ENCODE assay signal across 9 cellular contexts in the genomic region with DNA sequence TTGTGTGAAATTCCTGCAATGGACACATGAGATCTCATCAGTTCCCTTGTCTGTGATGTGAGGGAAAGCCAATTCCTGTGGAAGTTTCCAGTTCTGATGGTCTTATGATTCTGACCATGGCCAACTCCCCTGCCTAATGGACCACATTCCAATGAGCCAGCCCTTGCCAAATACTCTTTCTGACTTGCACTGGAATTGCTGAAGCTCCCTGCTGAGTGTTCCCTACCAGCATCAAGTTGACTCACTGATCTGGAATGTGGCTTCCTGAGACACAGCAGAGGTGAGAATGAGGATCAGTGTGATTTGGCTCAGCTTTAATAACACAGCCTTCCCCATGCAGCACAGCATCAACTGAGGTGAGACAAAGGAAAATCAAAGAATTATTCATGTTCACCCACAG.
DNase-seq lines count a peak whose midpoint lies in the region; ATAC-seq and TF ChIP-seq lines count a peak whose summit lies in the region.
"Had no signal": no experiment of that assay in that cellular context is flagged by ENCODE, and none has a peak within 500 bp of the region (broad histone marks: within the 10 kb centered on the region; RNA-seq: fewer than 3 reads in every experiment).

No MANE protein-coding gene starts in this region.

- TF ChIP-seq CTCF in natural killer cell (IDR thresholded peaks at IDR 0.05) = no peak

- H3K4me1 Mint-ChIP-seq in natural killer cell = no peaks in the 10 kb centered on the region

- no peaks in the 10 kb centered on the region for H3K9me3 Mint-ChIP-seq in natural killer cell

- intact Hi-C loops in sciatic nerve (cut with DNase I) (no loop called here), natural killer cell (cut with micrococcal nuclease) (loop anchor here (1.0 kb wide), 1 partner anchor 133 kb away; no protein-coding TSS in a partner anchor)

- DNase-seq in DMS53 (lab: John Stamatoyannopoulos, UW) (peak; percentile 30), DMS53 treated with DMSO at 0.1 percent for 48 hours (lab: John Stamatoyannopoulos, UW; ENCODE audit: unreplicated experiment) (no peak), fibroblast of the conjunctiva (ENCODE audit: low read depth) (peak; percentile 57), sciatic nerve (ENCODE audit: low spot score) (no peak), natural killer cell (no peak), mesenteric fat pad (ENCODE audit: low spot score) (no peak)
- DNase-seq: activated T-cell treated with anti-CD3 and anti-CD28 coated beads, Interleukin-2, amount 50 U/mL, for 24 hours had no signal

- H3K4me3 Mint-ChIP-seq in natural killer cell = no peak overlapping the region
- H3K4me3 Mint-ChIP-seq: activated T-cell treated with anti-CD3 and anti-CD28 coated beads, Interleukin-2, amount 50 U/mL, for 24 hours had no signal

- peaks cover 7% of the 10 kb centered on the region for H3K36me3 Mint-ChIP-seq in natural killer cell

- no peaks in the 10 kb centered on the region for H3K27me3 Mint-ChIP-seq in natural killer cell (ENCODE audit: low read depth in 2 of 2)
- H3K27me3 Mint-ChIP-seq: activated T-cell treated with anti-CD3 and anti-CD28 coated beads, Interleukin-2, amount 50 U/mL, for 24 hours had no signal

- no peak overlapping the region for H3K27ac Mint-ChIP-seq in natural killer cell
- H3K27ac Mint-ChIP-seq: activated T-cell treated with anti-CD3 and anti-CD28 coated beads, Interleukin-2, amount 50 U/mL, for 24 hours had no signal

- ATAC-seq in SK-N-SH treated with all-trans-retinoic acid at 6 μM for 48 hours = peak; percentile 90
- ATAC-seq in sciatic nerve = peak; percentile 83
- ATAC-seq in natural killer cell = no peak
- ATAC-seq in HG03521 (IDR thresholded peaks at IDR 0.05; ENCODE audit: unreplicated experiment) = no peak

TF ChIP-seq in SK-N-SH treated with all-trans-retinoic acid at 6 μM for 48 hours, 23 proteins besides CTCF, POLR2A, EP300 and RAD21:
- TF ChIP-seq CSRNP3 (CRISPR knock-in tag; IDR thresholded peaks at IDR 0.05) = no peak
- no peak for TF ChIP-seq PATZ1 (CRISPR knock-in tag; IDR thresholded peaks at IDR 0.05; ENCODE audit: borderline replicate concordance)
- no peak for TF ChIP-seq ZNF8 (CRISPR knock-in tag; IDR thresholded peaks at IDR 0.05)
- peak; percentile 78 for TF ChIP-seq ISL1 (CRISPR knock-in tag; IDR thresholded peaks at IDR 0.05)
TF ChIP-seq in SK-N-SH treated with all-trans-retinoic acid at 6 μM for 48 hours: peak in this region for 1.

Comparison
In these comparisons a context has a peak if more than half of its experiments do, and no peak if none do; other contexts are left out.
1. DNase-seq: peak in DMS53 (single experiment) and fibroblast of the conjunctiva (single experiment); none in DMS53 treated with DMSO at 0.1 percent for 48 hours (single experiment), sciatic nerve (single experiment), natural killer cell (single experiment) and mesenteric fat pad (single experiment).
2. ATAC-seq: peak in SK-N-SH treated with all-trans-retinoic acid at 6 μM for 48 hours (single experiment) and sciatic nerve (single experiment); none in natural killer cell (0 of 3) and HG03521 (single experiment).